9 cellular contexts compared by ENCODE assay signal in the genomic region with DNA sequence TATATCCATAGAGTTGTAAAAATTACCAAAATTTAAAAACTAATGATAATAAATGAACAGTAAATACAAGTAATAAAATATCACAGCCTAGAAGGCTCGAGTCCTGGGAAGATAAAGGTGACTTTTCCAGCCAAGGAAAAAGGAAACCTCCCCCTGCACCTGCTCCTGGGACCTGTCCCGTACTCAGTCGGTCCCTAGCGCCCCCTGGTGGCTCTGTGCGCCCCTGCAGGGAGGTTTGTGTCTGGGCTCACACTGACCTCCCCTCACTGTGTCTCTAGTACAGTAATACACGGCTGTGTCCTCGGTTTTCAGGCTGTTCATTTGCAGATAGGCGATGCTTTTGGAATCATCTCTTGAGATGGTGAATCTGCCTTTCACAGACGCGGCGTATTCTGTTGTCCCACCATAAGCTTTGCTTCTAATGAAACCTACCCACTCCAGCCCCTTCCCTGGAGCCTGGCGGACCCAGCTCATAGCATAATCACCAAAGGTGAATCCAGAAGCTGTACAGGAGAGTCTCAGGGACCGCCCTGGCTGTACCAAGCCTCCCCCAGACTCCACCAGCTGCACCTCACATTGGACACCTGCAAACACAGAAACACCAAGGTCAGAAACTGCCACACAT.
DNase-seq lines count a peak whose midpoint lies in the region; ATAC-seq and TF ChIP-seq lines count a peak whose summit lies in the region.
"Had no signal": no experiment of that assay in that cellular context is flagged by ENCODE, and none has a peak within 500 bp of the region (broad histone marks: within the 10 kb centered on the region; RNA-seq: fewer than 3 reads in every experiment).

No MANE protein-coding gene starts in this region.

- no peaks in the 10 kb centered on the region for H3K4me1 ChIP-seq in trophoblast cell (ENCODE audit: control insufficient read depth in 1 of 2, insufficient read depth in 2 of 2, low read length in 2 of 2)
- no peaks in the 10 kb centered on the region for H3K4me1 ChIP-seq in osteoblast (ENCODE audit: insufficient read depth, low read length)

- no peak overlapping the region for H2BK12ac ChIP-seq in trophoblast cell (ENCODE audit: low read length)

- H2BK120ac ChIP-seq in trophoblast cell (ENCODE audit: insufficient read depth, low read length, poor library complexity) = no peak overlapping the region

- H3K36me3 ChIP-seq in trophoblast cell (ENCODE audit: control insufficient read depth in 1 of 2, insufficient read depth in 2 of 2, low read length in 2 of 2) = no peaks in the 10 kb centered on the region
- no peaks in the 10 kb centered on the region for H3K36me3 ChIP-seq in osteoblast (ENCODE audit: insufficient read depth, low read length)

- no peak for TF ChIP-seq CTCF in osteoblast (IDR thresholded peaks at IDR 0.05; ENCODE audit: extremely low read depth, low read depth, low read length)

- H3K79me2 ChIP-seq in trophoblast cell (ENCODE audit: control insufficient read depth, insufficient read depth, low read length, poor library complexity) (no peaks in the 10 kb centered on the region), osteoblast (ENCODE audit: insufficient read depth, low read length) (no peaks in the 10 kb centered on the region)

- H3K36me3 Mint-ChIP-seq in activated naive CD8-positive, alpha-beta T cell treated with anti-CD3 and anti-CD28 coated beads for 36 hours = no peaks in the 10 kb centered on the region

- H3K4me3 ChIP-seq in trophoblast cell (ENCODE audit: low read depth, low read length) (no peak overlapping the region), osteoblast (ENCODE audit: insufficient read depth, low read length) (no peak overlapping the region)

- no peaks in the 10 kb centered on the region for H4K20me1 ChIP-seq in osteoblast (ENCODE audit: insufficient read depth, low read length)

- no peak overlapping the region for H3K14ac ChIP-seq in trophoblast cell (ENCODE audit: low read length)

- no peak overlapping the region for H4K12ac ChIP-seq in trophoblast cell (ENCODE audit: low read depth, low read length)

- peak; percentile 23 to 29 for DNase-seq in AML-193 (lab: John Stamatoyannopoulos, UW)
- peak; percentile 67 for DNase-seq in HT-29 (ENCODE audit: low spot score)
- DNase-seq in SW480 (ENCODE audit: low spot score) = peak; percentile 53
- peak; percentile 68 for DNase-seq in activated naive CD8-positive, alpha-beta T cell treated with anti-CD3 and anti-CD28 coated beads for 36 hours
- DNase-seq in trophoblast cell = peak; percentile 12 to 63
- no peak for DNase-seq in osteoblast (ENCODE audit: insufficient read length, low spot score, missing footprints)
- DNase-seq in NCI-H226 = no peak

- H3K4me1 Mint-ChIP-seq in activated naive CD8-positive, alpha-beta T cell treated with anti-CD3 and anti-CD28 coated beads for 36 hours = no peaks in the 10 kb centered on the region

- H3K9me3 ChIP-seq in trophoblast cell (ENCODE audit: insufficient read depth, low read depth, low read length) (peaks cover 15% of the 10 kb centered on the region), osteoblast (ENCODE audit: low read depth, low read length) (no peaks in the 10 kb centered on the region)

- H2BK5ac ChIP-seq in trophoblast cell (ENCODE audit: low read depth, low read length, poor library complexity) = no peak overlapping the region

- no peak for ATAC-seq in GM21360 (IDR thresholded peaks at IDR 0.05; ENCODE audit: unreplicated experiment)

- H3K27me3 Mint-ChIP-seq in activated naive CD8-positive, alpha-beta T cell treated with anti-CD3 and anti-CD28 coated beads for 36 hours = peaks cover 10% of the 10 kb centered on the region

- H3K27me3 ChIP-seq in trophoblast cell (ENCODE audit: insufficient read depth, low read length) (no peaks in the 10 kb centered on the region), osteoblast (ENCODE audit: insufficient read depth, low read length) (no peaks in the 10 kb centered on the region)

- no peak overlapping the region for H3K4me3 Mint-ChIP-seq in activated naive CD8-positive, alpha-beta T cell treated with anti-CD3 and anti-CD28 coated beads for 36 hours

- no peaks in the 10 kb centered on the region for H3K79me1 ChIP-seq in trophoblast cell (ENCODE audit: low read length)

- H3K27ac ChIP-seq in trophoblast cell (ENCODE audit: low read depth, low read length) (no peak overlapping the region), osteoblast (ENCODE audit: low read depth, low read length) (no peak overlapping the region)
- H3K27ac ChIP-seq: epithelial cell of prostate had no signal

- no peak overlapping the region for H3K9ac ChIP-seq in trophoblast cell (ENCODE audit: low read length)

- no peak overlapping the region for H3K4me2 ChIP-seq in trophoblast cell (ENCODE audit: low read length)
- H3K4me2 ChIP-seq in osteoblast (ENCODE audit: insufficient read depth, low read length) = no peak overlapping the region

- no peak overlapping the region for H2AFZ ChIP-seq in trophoblast cell (ENCODE audit: insufficient read depth, low read length, poor library complexity)
- no peak overlapping the region for H2AFZ ChIP-seq in osteoblast (ENCODE audit: low read length)

- no CpG with 5 or more reads among the region's 13 CpGs for WGBS in trophoblast cell (ENCODE audit: extremely low coverage, insufficient coverage, insufficient read length)

- H3K23ac ChIP-seq in trophoblast cell (ENCODE audit: low read length) = no peak overlapping the region

- no peak overlapping the region for H3K27ac Mint-ChIP-seq in activated naive CD8-positive, alpha-beta T cell treated with anti-CD3 and anti-CD28 coated beads for 36 hours

- no peak overlapping the region for H4K8ac ChIP-seq in trophoblast cell (ENCODE audit: low read depth, low read length)

- H3K9me3 Mint-ChIP-seq in activated naive CD8-positive, alpha-beta T cell treated with anti-CD3 and anti-CD28 coated beads for 36 hours = no peaks in the 10 kb centered on the region

- no peak overlapping the region for H3K18ac ChIP-seq in trophoblast cell (ENCODE audit: low read length)

- H4K91ac ChIP-seq in trophoblast cell (ENCODE audit: low read depth, low read length) = no peak overlapping the region

- no peak overlapping the region for H2AK5ac ChIP-seq in trophoblast cell (ENCODE audit: low read length)

- H3K4ac ChIP-seq in trophoblast cell (ENCODE audit: low read depth, low read length) = no peak overlapping the region

Comparison
In these comparisons a context has a peak if more than half of its experiments do, and no peak if none do; other contexts are left out.
1. DNase-seq: peak in AML-193 (2 of 2), HT-29 (single experiment), SW480 (single experiment), activated naive CD8-positive, alpha-beta T cell treated with anti-CD3 and anti-CD28 coated beads for 36 hours (single experiment) and trophoblast cell (2 of 2); none in osteoblast (single experiment) and NCI-H226 (single experiment).